Comparison of ENCODE assay signal across 15 cellular contexts in the genomic region with DNA sequence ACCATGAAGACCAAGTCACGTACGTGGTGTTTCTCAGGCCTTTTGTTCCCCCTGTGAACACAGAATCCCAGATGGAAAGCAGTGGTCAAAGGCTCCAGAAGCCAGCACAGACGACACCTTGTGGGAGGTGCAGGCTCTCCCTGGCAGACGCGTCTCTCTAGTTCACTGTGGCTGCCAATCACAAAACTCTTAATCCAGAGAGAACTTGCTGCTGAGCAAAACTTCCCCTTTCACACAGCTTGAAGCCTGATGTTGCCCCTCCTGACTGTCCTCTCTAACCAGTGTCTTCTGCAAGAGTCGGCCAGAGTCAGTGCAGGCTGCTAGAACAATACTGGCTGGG.
DNase-seq lines count a peak whose midpoint lies in the region.
"Had no signal": no experiment of that assay in that cellular context is flagged by ENCODE, and none has a peak within 500 bp of the region (broad histone marks: within the 10 kb centered on the region; RNA-seq: fewer than 3 reads in every experiment).

No MANE protein-coding gene starts in this region.

- no peak overlapping the region for H3K4me3 Mint-ChIP-seq in activated naive CD4-positive, alpha-beta T cell treated with anti-CD3 and anti-CD28 coated beads for 36 hours
- H3K4me3 Mint-ChIP-seq: stimulated activated memory B cell treated with anti-CD40 and anti-IgM and Interleukin-4, amounts not matched to agents 10 μg/mL and 1 μg/mL and 100 μg/mL, for 72 hours had no signal

- no peaks in the 10 kb centered on the region for H3K36me3 Mint-ChIP-seq in activated naive CD4-positive, alpha-beta T cell treated with anti-CD3 and anti-CD28 coated beads for 36 hours (ENCODE audit: low read depth)
- H3K36me3 Mint-ChIP-seq: stimulated activated memory B cell treated with anti-CD40 and anti-IgM and Interleukin-4, amounts not matched to agents 10 μg/mL and 1 μg/mL and 100 μg/mL, for 72 hours had no signal

- no peaks in the 10 kb centered on the region for H3K9me3 Mint-ChIP-seq in activated naive CD4-positive, alpha-beta T cell treated with anti-CD3 and anti-CD28 coated beads for 36 hours
- H3K9me3 Mint-ChIP-seq: stimulated activated memory B cell treated with anti-CD40 and anti-IgM and Interleukin-4, amounts not matched to agents 10 μg/mL and 1 μg/mL and 100 μg/mL, for 72 hours had no signal

- in situ Hi-C loops in KBM-7 (cut with MboI; ENCODE audit: low pct_unique_long_range_greater_than_20kb, low sequenced_read_pairs): no loop called here

- no peak overlapping the region for H3K27ac Mint-ChIP-seq in activated naive CD4-positive, alpha-beta T cell treated with anti-CD3 and anti-CD28 coated beads for 36 hours
- H3K27ac Mint-ChIP-seq: stimulated activated memory B cell treated with anti-CD40 and anti-IgM and Interleukin-4, amounts not matched to agents 10 μg/mL and 1 μg/mL and 100 μg/mL, for 72 hours had no signal

- H3K4me1 Mint-ChIP-seq in activated naive CD4-positive, alpha-beta T cell treated with anti-CD3 and anti-CD28 coated beads for 36 hours (ENCODE audit: low read depth): no peaks in the 10 kb centered on the region
- H3K4me1 Mint-ChIP-seq: stimulated activated memory B cell treated with anti-CD40 and anti-IgM and Interleukin-4, amounts not matched to agents 10 μg/mL and 1 μg/mL and 100 μg/mL, for 72 hours had no signal

- intact Hi-C loops in activated naive CD4-positive, alpha-beta T cell treated with anti-CD3 and anti-CD28 coated beads for 36 hours (cut with micrococcal nuclease): no loop called here

- peaks cover 7% of the 10 kb centered on the region for H3K27me3 Mint-ChIP-seq in activated naive CD4-positive, alpha-beta T cell treated with anti-CD3 and anti-CD28 coated beads for 36 hours (ENCODE audit: low read depth)

- CTCF ChIA-PET in activated naive CD4-positive, alpha-beta T cell treated with anti-CD3 and anti-CD28 coated beads for 36 hours (lab: Charles Lee): no interaction called here

- DNase-seq in COR-L47 (lab: John Stamatoyannopoulos, UW) (peak; percentile 36), KBM-7 (peak; percentile 91), RPMI8226 (peak; percentile 62), iPS-NIHi11 (ENCODE audit: low spot score) (peak; percentile 53), AG20443 (ENCODE audit: low spot score) (no peak), anterior cingulate cortex (lab: John Stamatoyannopoulos, UW) (no peak)
- DNase-seq in activated CD4-positive, alpha-beta T cell treated with anti-CD3 and anti-CD28 coated beads, Interleukin-2, amount 50 U/mL, for 48 hours: no peak
- DNase-seq in activated naive CD4-positive, alpha-beta T cell treated with anti-CD3 and anti-CD28 coated beads for 36 hours: no peak
- DNase-seq: activated effector memory CD4-positive, alpha-beta T cell treated with Interleukin-2 at 50 U/mL for 16 hours; C1 segment of cervical spinal cord; caudate nucleus; kidney glomerular epithelial cell; NCI-H2081; SHP77 treated with DMSO at 0.1 percent for 48 hours had no signal

Comparison
In these comparisons a context has a peak if more than half of its experiments do, and no peak if none do; other contexts are left out.
1. DNase-seq: peak in COR-L47 (single experiment), KBM-7 (single experiment), RPMI8226 (single experiment) and iPS-NIHi11 (single experiment); none in activated CD4-positive, alpha-beta T cell treated with anti-CD3 and anti-CD28 coated beads, Interleukin-2, amount 50 U/mL, for 48 hours (0 of 2), activated naive CD4-positive, alpha-beta T cell treated with anti-CD3 and anti-CD28 coated beads for 36 hours (single experiment), AG20443 (single experiment) and anterior cingulate cortex (0 of 58).